Comparison of ENCODE assay signal across 15 cellular contexts in genomic region chr5:133727636-133728035, GRCh38.
DNase-seq lines count a peak whose midpoint lies in the region; ATAC-seq, FAIRE-seq and TF ChIP-seq lines count a peak whose summit lies in the region.
"Had no signal": no experiment of that assay in that cellular context is flagged by ENCODE, and none has a peak within 500 bp of the region (broad histone marks: within the 10 kb centered on the region; RNA-seq: fewer than 3 reads in every experiment).

No MANE protein-coding gene starts in this region.

- no peaks in the 10 kb centered on the region for H4K20me1 ChIP-seq in endothelial cell of umbilical vein (replicated peaks; ENCODE audit: control insufficient read depth, extremely low read depth, insufficient read depth, low read length)

- DNase-seq in bronchial epithelial cell (ENCODE audit: low read depth): no peak
- DNase-seq in endothelial cell of umbilical vein (ENCODE audit: low read depth, low spot score): peak; percentile 15
- DNase-seq in osteocyte (ENCODE audit: extremely low spot score, unreplicated experiment): peak; percentile 25
- DNase-seq in vagina (ENCODE audit: extremely low spot score in 2 of 2): peak; percentile 43 to 58
- DNase-seq in activated gamma-delta T cell (lab: John Stamatoyannopoulos, UW): no peak
- no peak for DNase-seq in RWPE1 (ENCODE audit: low spot score)
- no peak for DNase-seq in stimulated activated effector memory CD8-positive, alpha-beta T cell treated with anti-CD3 and anti-CD28 coated beads, Interleukin-12 subunit alpha, Interleukin-12 subunit beta, amount 100 ng/mL, for 72 hours (ENCODE audit: low spot score in 2 of 2)
- DNase-seq: BE2C; CD4-positive, alpha-beta memory T cell; DMS153 had no signal

- H3K36me3 Mint-ChIP-seq in osteocyte (ENCODE audit: unreplicated experiment): no peaks in the 10 kb centered on the region
- H3K36me3 Mint-ChIP-seq in stimulated activated effector memory CD8-positive, alpha-beta T cell treated with anti-CD3 and anti-CD28 coated beads, Interleukin-12 subunit alpha, Interleukin-12 subunit beta, amount 100 ng/mL, for 72 hours: no peaks in the 10 kb centered on the region
- H3K36me3 Mint-ChIP-seq: CD4-positive, alpha-beta memory T cell had no signal

- H3K4me1 ChIP-seq in endothelial cell of umbilical vein (ENCODE audit: control insufficient read depth, extremely low read depth, insufficient read depth, low read length) (no peaks in the 10 kb centered on the region), vagina (no peaks in the 10 kb centered on the region)
- H3K4me1 ChIP-seq: A549, BE2C had no signal

- POLR2A ChIA-PET in endothelial cell of umbilical vein (lab: Charles Lee) (no interaction called here), RWPE1 (lab: Yijun Ruan, JAX; ENCODE audit: low non-redundant PET) (no interaction called here)

- TF ChIP-seq POLR2A in endothelial cell of umbilical vein (IDR thresholded peaks at IDR 0.05; ENCODE audit: low read depth, low read length): no peak
- no peak for TF ChIP-seq POLR2A in vagina (IDR thresholded peaks at IDR 0.05)

- H3K4me1 Mint-ChIP-seq in osteocyte (ENCODE audit: unreplicated experiment): peaks cover 3% of the 10 kb centered on the region
- no peaks in the 10 kb centered on the region for H3K4me1 Mint-ChIP-seq in stimulated activated effector memory CD8-positive, alpha-beta T cell treated with anti-CD3 and anti-CD28 coated beads, Interleukin-12 subunit alpha, Interleukin-12 subunit beta, amount 100 ng/mL, for 72 hours
- H3K4me1 Mint-ChIP-seq: CD4-positive, alpha-beta memory T cell had no signal

- no peaks in the 10 kb centered on the region for H3K9me3 ChIP-seq in endothelial cell of umbilical vein (replicated peaks; ENCODE audit: control insufficient read depth, insufficient read depth, low read length)
- no peaks in the 10 kb centered on the region for H3K9me3 ChIP-seq in vagina
- H3K9me3 ChIP-seq: BE2C had no signal

- no peak overlapping the region for H3K4me2 ChIP-seq in endothelial cell of umbilical vein (ENCODE audit: insufficient read depth, low read length)
- H3K4me2 ChIP-seq: A549 had no signal

- H3K27me3 ChIP-seq in bronchial epithelial cell (ENCODE audit: control insufficient read depth, insufficient read depth, low read length) (no peaks in the 10 kb centered on the region), endothelial cell of umbilical vein (ENCODE audit: control insufficient read depth in 2 of 2, insufficient read depth in 2 of 2, low read length in 2 of 2) (peaks cover 0 to 5% of the 10 kb centered on the region in 2 experiments), vagina (no peaks in the 10 kb centered on the region)
- H3K27me3 ChIP-seq: BE2C had no signal

- dilution Hi-C loops in endothelial cell of umbilical vein (cut with MboI; ENCODE audit: extremely low pct_ligation_motif_present, low sequenced_read_pairs): no loop called here

- H3K4me3 ChIP-seq in bronchial epithelial cell (ENCODE audit: low read depth, low read length) (no peak overlapping the region), endothelial cell of umbilical vein (replicated peaks in 1 of 3; ENCODE audit: insufficient read depth in 1 of 3, low read depth in 1 of 3, low read length in 3 of 3) (no peak overlapping the region), vagina (no peak overlapping the region)
- H3K4me3 ChIP-seq: A549 had no signal

- H3K9me3 Mint-ChIP-seq in osteocyte (ENCODE audit: unreplicated experiment): peaks cover 11% of the 10 kb centered on the region
- H3K9me3 Mint-ChIP-seq in stimulated activated effector memory CD8-positive, alpha-beta T cell treated with anti-CD3 and anti-CD28 coated beads, Interleukin-12 subunit alpha, Interleukin-12 subunit beta, amount 100 ng/mL, for 72 hours: no peaks in the 10 kb centered on the region

- no peak for ATAC-seq in stimulated activated effector memory CD8-positive, alpha-beta T cell treated with anti-CD3 and anti-CD28 coated beads, Interleukin-12 subunit alpha, Interleukin-12 subunit beta, amount 100 ng/mL, for 72 hours
- ATAC-seq: A549, HCT116 had no signal

- peaks cover 16% of the 10 kb centered on the region for H3K27me3 Mint-ChIP-seq in osteocyte (ENCODE audit: unreplicated experiment)

- H3K27ac ChIP-seq in endothelial cell of umbilical vein (ENCODE audit: insufficient read depth, low read depth, low read length) (no peak overlapping the region), vagina (no peak overlapping the region), RWPE1 (no peak overlapping the region)
- H3K27ac ChIP-seq: A549, C4-2B, HL-60 had no signal

- CTCF ChIA-PET in endothelial cell of umbilical vein (lab: Charles Lee) (no interaction called here), RWPE1 (lab: Yijun Ruan, JAX) (interaction anchor here (0.5 kb wide), 1 partner anchor 66 kb away, joined by 3 read pairs; no protein-coding TSS in a partner anchor)

- TF ChIP-seq CTCF in bronchial epithelial cell (IDR thresholded peaks at IDR 0.05; ENCODE audit: insufficient read depth, low read length, severe bottlenecking) (no peak), endothelial cell of umbilical vein (IDR thresholded peaks at IDR 0.05; ENCODE audit: extremely low read depth in 1 of 2, insufficient read depth in 1 of 2, low read depth in 1 of 2, low read length in 2 of 2) (no peak), osteocyte (IDR thresholded peaks at IDR 0.05) (no peak), vagina (IDR thresholded peaks at IDR 0.05) (no peak), RWPE1 (conservative IDR thresholded peaks at IDR 0.05; ENCODE audit: low read depth) (no peak)

- no peaks in the 10 kb centered on the region for H3K9me1 ChIP-seq in endothelial cell of umbilical vein (replicated peaks; ENCODE audit: control insufficient read depth, extremely low read depth, insufficient read depth, low read length)

- no peaks in the 10 kb centered on the region for H3K36me3 ChIP-seq in bronchial epithelial cell (ENCODE audit: control insufficient read depth, insufficient read depth, low read length)
- H3K36me3 ChIP-seq in endothelial cell of umbilical vein (ENCODE audit: control insufficient read depth in 2 of 2, extremely low read depth in 1 of 2, insufficient read depth in 2 of 2, low read length in 2 of 2): no peaks in the 10 kb centered on the region
- H3K36me3 ChIP-seq in vagina: no peaks in the 10 kb centered on the region
- H3K36me3 ChIP-seq: BE2C had no signal

- no peak overlapping the region for H3K4me3 Mint-ChIP-seq in osteocyte (ENCODE audit: unreplicated experiment)
- H3K4me3 Mint-ChIP-seq in stimulated activated effector memory CD8-positive, alpha-beta T cell treated with anti-CD3 and anti-CD28 coated beads, Interleukin-12 subunit alpha, Interleukin-12 subunit beta, amount 100 ng/mL, for 72 hours: no peak overlapping the region
- H3K4me3 Mint-ChIP-seq: CD4-positive, alpha-beta memory T cell had no signal

- H3K27ac Mint-ChIP-seq in osteocyte (ENCODE audit: unreplicated experiment): no peak overlapping the region
- H3K27ac Mint-ChIP-seq in stimulated activated effector memory CD8-positive, alpha-beta T cell treated with anti-CD3 and anti-CD28 coated beads, Interleukin-12 subunit alpha, Interleukin-12 subunit beta, amount 100 ng/mL, for 72 hours: no peak overlapping the region
- H3K27ac Mint-ChIP-seq: CD4-positive, alpha-beta memory T cell had no signal

- no TSS peak for BruUV-seq in endothelial cell of umbilical vein (replicated peaks; lab: Mats Ljungman, UMichigan)

- no peaks in the 10 kb centered on the region for H3K79me2 ChIP-seq in endothelial cell of umbilical vein (ENCODE audit: control insufficient read depth, insufficient read depth, low read length)

- H3K9ac ChIP-seq in endothelial cell of umbilical vein (replicated peaks; ENCODE audit: extremely low read depth, insufficient read depth, low read length): no peak overlapping the region

- no peak overlapping the region for H2AFZ ChIP-seq in endothelial cell of umbilical vein (ENCODE audit: low read depth, low read length)

- FAIRE-seq in bronchial epithelial cell (lab: Jason Lieb, UNC) (peak; percentile 82), endothelial cell of umbilical vein (lab: Jason Lieb, UNC) (no peak)
- FAIRE-seq: A549, H54 had no signal

- intact Hi-C loops in endothelial cell of umbilical vein (cut with micrococcal nuclease) (no loop called here), vagina (cut with DNase I) (no loop called here)

TF ChIP-seq in endothelial cell of umbilical vein, 7 proteins besides CTCF, POLR2A, EP300 and RAD21:
- TF ChIP-seq FOS (IDR thresholded peaks at IDR 0.05; ENCODE audit: borderline replicate concordance, insufficient read depth, low read length): no peak
- TF ChIP-seq MYC (IDR thresholded peaks at IDR 0.05; ENCODE audit: low read depth, low read length): no peak
- TF ChIP-seq EZH2 (IDR thresholded peaks at IDR 0.05; ENCODE audit: borderline replicate concordance, low read depth, low read length, severe bottlenecking): no peak
- no peak for TF ChIP-seq POLR2AphosphoS5 (IDR thresholded peaks at IDR 0.05; ENCODE audit: insufficient read depth, low read depth, low read length)
- no peak for TF ChIP-seq JUN (IDR thresholded peaks at IDR 0.05; ENCODE audit: borderline replicate concordance, insufficient read depth, insufficient read length, low read depth)
- TF ChIP-seq MAX (IDR thresholded peaks at IDR 0.05; ENCODE audit: insufficient read depth, insufficient read length): no peak
- TF ChIP-seq GATA2 (IDR thresholded peaks at IDR 0.05; ENCODE audit: insufficient read depth, insufficient read length, low read depth, low read length): no peak
TF ChIP-seq in endothelial cell of umbilical vein: peak in this region for 0.

Comparison
In these comparisons a context has a peak if more than half of its experiments do, and no peak if none do; other contexts are left out.
1. DNase-seq: peak in endothelial cell of umbilical vein (single experiment), osteocyte (single experiment) and vagina (2 of 2); none in bronchial epithelial cell (single experiment), activated gamma-delta T cell (single experiment), RWPE1 (single experiment) and stimulated activated effector memory CD8-positive, alpha-beta T cell treated with anti-CD3 and anti-CD28 coated beads, Interleukin-12 subunit alpha, Interleukin-12 subunit beta, amount 100 ng/mL, for 72 hours (0 of 2).